In the genomic region with DNA sequence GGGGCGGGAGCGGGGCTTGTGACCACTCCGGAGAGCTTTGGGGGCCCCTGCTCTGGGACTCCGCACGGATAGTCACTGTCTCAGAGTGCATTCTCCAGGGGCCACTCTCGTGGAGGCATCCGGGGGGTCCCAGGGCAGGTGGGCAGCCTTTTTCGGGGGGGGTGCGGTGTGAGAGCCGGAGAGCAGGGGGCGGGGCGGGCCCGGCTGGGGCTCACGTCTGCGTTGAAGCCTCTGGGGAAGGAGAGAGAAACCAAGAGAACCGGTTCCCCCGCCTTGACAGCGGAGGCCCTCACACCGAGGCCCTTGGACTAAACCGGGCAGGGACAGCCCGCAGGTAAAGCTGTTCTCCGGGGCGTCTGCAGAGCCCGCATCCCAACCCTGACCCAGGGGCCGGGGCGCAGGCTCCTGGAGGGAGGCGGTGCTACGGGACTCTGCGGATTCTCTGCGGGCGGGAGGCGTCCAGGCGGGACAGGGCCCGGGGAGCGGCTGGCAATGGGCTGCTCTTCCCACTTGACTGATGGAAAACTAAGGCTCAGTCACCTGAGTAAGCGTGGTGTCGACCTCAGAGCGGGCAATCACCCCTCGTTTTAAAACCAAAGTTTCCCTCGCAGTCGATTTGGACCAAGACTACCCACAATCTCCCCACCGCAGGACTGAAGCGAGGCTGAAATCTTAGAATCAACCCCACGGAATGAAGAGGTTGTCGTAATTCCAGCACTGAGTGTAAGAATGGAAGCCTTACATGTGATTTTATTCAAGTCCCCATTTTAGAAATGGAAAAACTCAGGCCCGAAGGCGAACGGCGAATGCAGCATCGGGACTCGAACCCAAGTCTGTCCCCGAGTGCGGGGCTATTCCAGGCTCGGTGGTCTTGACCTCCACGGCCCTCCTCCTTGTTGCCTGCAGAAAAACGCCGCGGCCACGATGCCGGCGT, we compare ENCODE assay signal across 9 cellular contexts.
DNase-seq lines count a peak whose midpoint lies in the region; FAIRE-seq and TF ChIP-seq lines count a peak whose summit lies in the region.
"Had no signal": no experiment of that assay in that cellular context is flagged by ENCODE, and none has a peak within 500 bp of the region (broad histone marks: within the 10 kb centered on the region; RNA-seq: fewer than 3 reads in every experiment).

No MANE protein-coding gene starts in this region.

- H3K9ac ChIP-seq in MM.1S (ENCODE audit: low read length) (no peak overlapping the region), parathyroid adenoma (no peak overlapping the region)

- H3K4me3 ChIP-seq in MM.1S (ENCODE audit: low read length) (no peak overlapping the region), coronary artery (peak overlapping the region; percentile 61), parathyroid adenoma (ENCODE audit: low read depth, low read length) (no peak overlapping the region)

- no peak for FAIRE-seq in GM19239 (lab: Jason Lieb, UNC)

- no peaks in the 10 kb centered on the region for H4K20me1 ChIP-seq in MM.1S (ENCODE audit: insufficient read depth, low read length)

- H3K4me1 ChIP-seq in MM.1S (ENCODE audit: low read length) (peaks cover 13% of the 10 kb centered on the region), parathyroid adenoma (no peaks in the 10 kb centered on the region)

- H3F3A ChIP-seq in MM.1S (ENCODE audit: insufficient read depth, low read length) = peaks cover 3% of the 10 kb centered on the region; the same call in 1 of the 2 replicates

- H3K27me3 ChIP-seq in MM.1S (replicated peaks; ENCODE audit: insufficient read depth, low read length) (peaks cover 59% of the 10 kb centered on the region), parathyroid adenoma (ENCODE audit: control insufficient read depth, insufficient read depth, low read length) (peaks cover 3% of the 10 kb centered on the region)

- H3K79me2 ChIP-seq in MM.1S (ENCODE audit: low read length) = no peaks in the 10 kb centered on the region
- no peaks in the 10 kb centered on the region for H3K79me2 ChIP-seq in parathyroid adenoma

- DNase-seq in D341Med (ENCODE audit: low spot score) (peak; percentile 48), MM.1S (no peak), coronary artery (ENCODE audit: low spot score) (no peak), GM19239 (ENCODE audit: insufficient read length, low spot score) (no peak), NCI-H2107 (lab: John Stamatoyannopoulos, UW) (no peak), epidermal melanocyte (ENCODE audit: insufficient read length, low spot score) (no peak), AML-193 (lab: John Stamatoyannopoulos, UW) (no peak)
- DNase-seq: NCI-H446 treated with DMSO at 0.1 percent for 48 hours had no signal

- TF ChIP-seq CTCF in MM.1S (IDR thresholded peaks at IDR 0.05; ENCODE audit: low read length) (no peak), coronary artery (IDR thresholded peaks at IDR 0.05) (no peak), parathyroid adenoma (IDR thresholded peaks at IDR 0.05) (no peak)

- H3K9me2 ChIP-seq in MM.1S (replicated peaks; ENCODE audit: insufficient read depth, low read length) = no peaks in the 10 kb centered on the region

- H3K9me3 ChIP-seq in MM.1S (replicated peaks; ENCODE audit: insufficient read depth, low read length) (no peaks in the 10 kb centered on the region), parathyroid adenoma (ENCODE audit: control insufficient read depth, low read length) (no peaks in the 10 kb centered on the region)

- H3K36me3 ChIP-seq in MM.1S (replicated peaks; ENCODE audit: insufficient read depth, low read length) (no peaks in the 10 kb centered on the region), parathyroid adenoma (ENCODE audit: control insufficient read depth, insufficient read depth, low read length) (no peaks in the 10 kb centered on the region)

- no peak overlapping the region for H2AFZ ChIP-seq in MM.1S (ENCODE audit: low read length)
- H2AFZ ChIP-seq in parathyroid adenoma = peak overlapping the region; percentile 48

- H3K27ac ChIP-seq in MM.1S (ENCODE audit: low read length) (no peak overlapping the region), coronary artery (no peak overlapping the region), parathyroid adenoma (no peak overlapping the region)

- peak overlapping the region; percentile 97; the same call in 1 of the 2 replicates for H3K4me2 ChIP-seq in MM.1S (ENCODE audit: low read depth, low read length)
- peak overlapping the region; percentile 57 for H3K4me2 ChIP-seq in parathyroid adenoma (ENCODE audit: low read length)
